Comparison of ENCODE assay signal across 15 cellular contexts in the genomic region with DNA sequence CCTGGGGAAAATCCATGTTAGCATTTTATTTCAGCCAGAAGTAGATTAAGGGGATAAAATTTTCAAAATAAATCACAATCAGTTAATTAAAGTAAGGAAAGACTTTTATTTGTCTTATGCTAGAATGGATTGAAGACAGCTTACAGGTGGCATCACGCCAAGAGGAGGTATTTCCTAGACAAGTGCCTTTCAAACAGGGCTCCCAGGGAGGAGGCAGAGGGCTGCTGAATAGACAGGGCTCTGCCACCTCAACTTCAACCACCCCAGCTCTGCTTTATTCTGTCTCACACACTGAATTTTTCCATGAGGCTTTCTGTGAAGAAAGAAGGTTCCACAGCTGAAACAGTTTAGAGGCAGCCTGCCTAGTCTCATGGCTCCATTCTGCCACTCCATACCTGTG. TPM values are rescaled to one million over a fixed set of nuclear protein-coding genes. Genes with fewer than 3 reads are reported as not detected.
DNase-seq lines count a peak whose midpoint lies in the region; ATAC-seq and TF ChIP-seq lines count a peak whose summit lies in the region.
"Had no signal": no experiment of that assay in that cellular context is flagged by ENCODE, and none has a peak within 500 bp of the region (broad histone marks: within the 10 kb centered on the region; RNA-seq: fewer than 3 reads in every experiment).

No MANE protein-coding gene starts in this region.

- H3K27me3 ChIP-seq in A673 (replicated peaks; ENCODE audit: insufficient read depth, low read depth, low read length, poor library complexity) = no peaks in the 10 kb centered on the region
- H3K27me3 ChIP-seq: ascending aorta had no signal

- TF ChIP-seq CTCF in A673 (conservative IDR thresholded peaks at IDR 0.05; ENCODE audit: low read depth, low read length) = no peak
- TF ChIP-seq CTCF in endothelial cell (IDR thresholded peaks at IDR 0.05; ENCODE audit: unreplicated experiment) = no peak

- H3K4me1 Mint-ChIP-seq in endothelial cell (ENCODE audit: unreplicated experiment) = no peaks in the 10 kb centered on the region

- no TSS peak for BruUV-seq in A673 (replicated peaks; lab: Mats Ljungman, UMichigan)

- ATAC-seq in left colon = peak; percentile 29
- ATAC-seq in GM19351 (IDR thresholded peaks at IDR 0.05; ENCODE audit: unreplicated experiment) = no peak
- no peak for ATAC-seq in GM19035 (IDR thresholded peaks at IDR 0.05; ENCODE audit: unreplicated experiment)

- no peak overlapping the region for H3K4me3 Mint-ChIP-seq in endothelial cell (ENCODE audit: unreplicated experiment)

- no peak overlapping the region for H3K27ac ChIP-seq in A673 (ENCODE audit: low read depth, low read length, poor library complexity, severe bottlenecking)
- H3K27ac ChIP-seq: ascending aorta had no signal

- no peaks in the 10 kb centered on the region for H3K9me3 Mint-ChIP-seq in endothelial cell (ENCODE audit: unreplicated experiment)

- no peaks in the 10 kb centered on the region for H3K4me1 ChIP-seq in A673 (ENCODE audit: insufficient read depth, low read length, poor library complexity, severe bottlenecking)
- H3K4me1 ChIP-seq: ascending aorta had no signal

- peaks cover 2% of the 10 kb centered on the region for H3K27me3 Mint-ChIP-seq in endothelial cell (ENCODE audit: unreplicated experiment)

- H3K36me3 Mint-ChIP-seq in endothelial cell (ENCODE audit: low read depth, unreplicated experiment) = no peaks in the 10 kb centered on the region
- H3K36me3 Mint-ChIP-seq: CD4-positive, CD25-positive, alpha-beta regulatory T cell had no signal

- H3K27ac Mint-ChIP-seq in endothelial cell (ENCODE audit: unreplicated experiment) = no peak overlapping the region

- no peaks in the 10 kb centered on the region for H3K36me3 ChIP-seq in A673 (ENCODE audit: insufficient read depth, low read length, poor library complexity, severe bottlenecking)
- H3K36me3 ChIP-seq: ascending aorta had no signal

- DNase-seq in A673 (ENCODE audit: low spot score) = peak; percentile 21
- DNase-seq in DMS53 (lab: John Stamatoyannopoulos, UW) = peak; percentile 78
- DNase-seq in RPMI8226 = peak; percentile 31
- DNase-seq in left colon = peak; percentile 38 to 62
- no peak for DNase-seq in endothelial cell (ENCODE audit: low spot score)
- no peak for DNase-seq in NAMALWA (ENCODE audit: low spot score)
- DNase-seq: activated CD8-positive, alpha-beta memory T cell treated with anti-CD3 and anti-CD28 coated beads, Interleukin-2, amount 50 U/mL, for 48 hours; CD4-positive, CD25-positive, alpha-beta regulatory T cell; effector memory CD4-positive, alpha-beta T cell; hypothalamus; mesendoderm; NCI-H1694 treated with DMSO at 0.1 percent for 48 hours had no signal

- no peaks in the 10 kb centered on the region for H3K9me3 ChIP-seq in A673 (ENCODE audit: low read depth, low read length, poor library complexity, severe bottlenecking)
- H3K9me3 ChIP-seq: ascending aorta had no signal

- intact Hi-C loops in A673 (cut with micrococcal nuclease; ENCODE audit: unreplicated experiment) (no loop called here), left colon (cut with DNase I, micrococcal nuclease) (no loop called here)

- no peak overlapping the region for H3K4me3 ChIP-seq in A673 (ENCODE audit: low read depth, low read length, poor library complexity, severe bottlenecking)

- CTCF ChIA-PET in A673 (lab: Charles Lee) = no interaction called here

- POLR2A ChIA-PET in A673 (lab: Charles Lee; ENCODE audit: low non-redundant PET) = interaction anchor here (0.6 kb wide), 1 partner anchor 447 kb away, joined by 3 read pairs; no protein-coding TSS in a partner anchor

RNA-seq across cellular contexts. Expression of gene CCDC68, which starts 12.1 kb away (rescaled TPM):
- total RNA-seq in A673 (2021) = not detected in 2 replicates
- total RNA-seq in left colon = 10 to 100 TPM; 50.9 to 61.1 TPM
- 0.87 TPM for total RNA-seq in endothelial cell (ENCODE audit: unreplicated experiment)
- total RNA-seq: CD4-positive, CD25-positive, alpha-beta regulatory T cell had no signal

Comparison
In these comparisons a context has a peak if more than half of its experiments do, and no peak if none do; other contexts are left out.
1. DNase-seq: peak in A673 (single experiment), DMS53 (single experiment), RPMI8226 (single experiment) and left colon (2 of 2); none in endothelial cell (single experiment) and NAMALWA (single experiment).
2. RNA of gene CCDC68, which starts 12.1 kb away (total RNA-seq): 50.9 to 61.1 TPM in left colon; 0.87 TPM in endothelial cell (single experiment) and not detected in A673; every median in the first group is over 10 times any median in the second.